ENCODE assay signal across 28 cellular contexts in genomic region chr7:137040745-137041144, GRCh38.
"Had no signal": no experiment of that assay in that cellular context is flagged by ENCODE, and none has a peak within 500 bp of the region (broad histone marks: within the 10 kb centered on the region; RNA-seq: fewer than 3 reads in every experiment).

No MANE protein-coding gene starts in this region.

- ATAC-seq: activated CD4-positive, CD25-positive, alpha-beta regulatory T cell treated with anti-CD3 and anti-CD28 coated beads, Interleukin-2, amount 50 U/mL, for 24 hours; naive thymus-derived CD4-positive, alpha-beta T cell; sciatic nerve; stimulated activated effector memory CD8-positive, alpha-beta T cell treated with anti-CD3 and anti-CD28 coated beads, Interleukin-12 subunit alpha, Interleukin-12 subunit beta, amount 100 ng/mL, for 72 hours; T-helper 17 cell had no signal

- H3K27me3 ChIP-seq: dorsolateral prefrontal cortex, ovary, vagina had no signal

- H3K4me3 Mint-ChIP-seq: activated naive CD8-positive, alpha-beta T cell; brain; naive thymus-derived CD4-positive, alpha-beta T cell; stimulated activated effector memory CD8-positive, alpha-beta T cell treated with anti-CD3 and anti-CD28 coated beads, Interleukin-12 subunit alpha, Interleukin-12 subunit beta, amount 100 ng/mL, for 72 hours; stimulated activated naive CD8-positive, alpha-beta T cell treated with anti-CD3 and anti-CD28 coated beads, Interleukin-15, Interleukin-2, amounts not matched to agents 100 ng/mL and 50 ng/mL, for 24 hours; T-helper 17 cell had no signal

- H3K27ac ChIP-seq: coronary artery, dorsolateral prefrontal cortex, ovary, skin epidermis, thoracic aorta, vagina, WERI-Rb-1 had no signal

- H3K4me1 Mint-ChIP-seq: brain; naive thymus-derived CD4-positive, alpha-beta T cell; stimulated activated effector memory CD8-positive, alpha-beta T cell treated with anti-CD3 and anti-CD28 coated beads, Interleukin-12 subunit alpha, Interleukin-12 subunit beta, amount 100 ng/mL, for 72 hours; T-helper 17 cell had no signal

- H3K36me3 Mint-ChIP-seq: activated naive CD8-positive, alpha-beta T cell; brain; naive thymus-derived CD4-positive, alpha-beta T cell; stimulated activated effector memory CD8-positive, alpha-beta T cell treated with anti-CD3 and anti-CD28 coated beads, Interleukin-12 subunit alpha, Interleukin-12 subunit beta, amount 100 ng/mL, for 72 hours had no signal

- H3K4me1 ChIP-seq: vagina had no signal

- H3K27me3 Mint-ChIP-seq: activated naive CD8-positive, alpha-beta T cell; naive thymus-derived CD4-positive, alpha-beta T cell; progenitor cell of endocrine pancreas; stimulated activated naive CD8-positive, alpha-beta T cell treated with anti-CD3 and anti-CD28 coated beads, Interleukin-15, Interleukin-2, amounts not matched to agents 100 ng/mL and 50 ng/mL, for 24 hours; T-helper 17 cell had no signal

- H3K27ac Mint-ChIP-seq: activated naive CD8-positive, alpha-beta T cell; brain; naive thymus-derived CD4-positive, alpha-beta T cell; progenitor cell of endocrine pancreas; stimulated activated effector memory CD8-positive, alpha-beta T cell treated with anti-CD3 and anti-CD28 coated beads, Interleukin-12 subunit alpha, Interleukin-12 subunit beta, amount 100 ng/mL, for 72 hours; stimulated activated naive CD8-positive, alpha-beta T cell treated with anti-CD3 and anti-CD28 coated beads, Interleukin-15, Interleukin-2, amounts not matched to agents 100 ng/mL and 50 ng/mL, for 24 hours; T-helper 17 cell had no signal

- H3K36me3 ChIP-seq: ovary, thoracic aorta, vagina, WERI-Rb-1 had no signal

- H3K4me3 ChIP-seq: coronary artery, dorsolateral prefrontal cortex, ovary, skin epidermis, thoracic aorta, vagina had no signal

- DNase-seq: activated CD4-positive, alpha-beta T cell treated with anti-CD3 and anti-CD28 coated beads for 48 hours; activated CD4-positive, alpha-beta T cell treated with anti-CD3 and anti-CD28 coated beads, Interleukin-2, amount 50 U/mL, for 48 hours; activated CD8-positive, alpha-beta memory T cell treated with anti-CD3 and anti-CD28 coated beads for 24 hours; activated effector memory CD4-positive, alpha-beta T cell treated with Interleukin-2 at 50 U/mL for 16 hours; activated naive CD4-positive, alpha-beta T cell treated with Interleukin-2 at 50 U/mL for 16 hours; aorta; dorsolateral prefrontal cortex; effector memory CD4-positive, alpha-beta T cell; erythroblast; foreskin melanocyte; midbrain; naive thymus-derived CD4-positive, alpha-beta T cell; ovary; stimulated activated CD4-positive, alpha-beta T cell treated with anti-CD3 and anti-CD28 coated beads, Interleukin-4, amount 100 ng/mL, for 24 hours; T-helper 17 cell; T1000; WERI-Rb-1 had no signal

- H3K9me3 ChIP-seq: ovary, thoracic aorta, vagina had no signal
